17 cellular contexts compared by ENCODE assay signal in genomic region chr1:154861607-154862094, GRCh38. TPM values are rescaled to one million over a fixed set of nuclear protein-coding genes. Genes with fewer than 3 reads are reported as not detected.
DNase-seq lines count a peak whose midpoint lies in the region; ATAC-seq and TF ChIP-seq lines count a peak whose summit lies in the region.
"Had no signal": no experiment of that assay in that cellular context is flagged by ENCODE, and none has a peak within 500 bp of the region (broad histone marks: within the 10 kb centered on the region; RNA-seq: fewer than 3 reads in every experiment).

No MANE protein-coding gene starts in this region.

- H3K4me3 Mint-ChIP-seq in activated CD4-positive, alpha-beta T cell treated with anti-CD3 and anti-CD28 coated beads, Interleukin-2, amount 10 ng/mL, durations not matched to agents 7 days and 5 days: no peak overlapping the region
- H3K4me3 Mint-ChIP-seq in activated T-helper 17 cell treated with anti-CD3 and anti-CD28 coated beads, Interleukin-2, amount 50 U/mL, for 72 hours: peak overlapping the region; percentile 43
- peak overlapping the region; percentile 48 for H3K4me3 Mint-ChIP-seq in memory B cell
- H3K4me3 Mint-ChIP-seq in naive thymus-derived CD8-positive, alpha-beta T cell: no peak overlapping the region
- H3K4me3 Mint-ChIP-seq: dendritic cell treated with granulocyte-macrophage colony-stimulating factor and Interleukin-4, amounts not matched to agents 40 ng/mL and 50 ng/mL, for 4 days; T-helper 17 cell had no signal

- peaks cover 11% of the 10 kb centered on the region for H3K4me1 Mint-ChIP-seq in activated CD4-positive, alpha-beta T cell treated with anti-CD3 and anti-CD28 coated beads, Interleukin-2, amount 10 ng/mL, durations not matched to agents 7 days and 5 days
- peaks cover 43% of the 10 kb centered on the region for H3K4me1 Mint-ChIP-seq in activated T-helper 17 cell treated with anti-CD3 and anti-CD28 coated beads, Interleukin-2, amount 50 U/mL, for 72 hours
- H3K4me1 Mint-ChIP-seq in memory B cell: peaks cover 61% of the 10 kb centered on the region
- peaks cover 0 to 30% (median under 1%) of the 10 kb centered on the region in 4 donors for H3K4me1 Mint-ChIP-seq in naive thymus-derived CD8-positive, alpha-beta T cell

- H3K4me3 ChIP-seq in left ventricle myocardium inferior: no peak overlapping the region
- H3K4me3 ChIP-seq: A549, right atrium auricular region had no signal

- peaks cover 9% of the 10 kb centered on the region for H3K27me3 Mint-ChIP-seq in activated CD4-positive, alpha-beta T cell treated with anti-CD3 and anti-CD28 coated beads, Interleukin-2, amount 10 ng/mL, durations not matched to agents 7 days and 5 days
- peaks cover 31% of the 10 kb centered on the region for H3K27me3 Mint-ChIP-seq in activated T-helper 17 cell treated with anti-CD3 and anti-CD28 coated beads, Interleukin-2, amount 50 U/mL, for 72 hours
- peaks cover 6% of the 10 kb centered on the region for H3K27me3 Mint-ChIP-seq in memory B cell
- H3K27me3 Mint-ChIP-seq in naive thymus-derived CD8-positive, alpha-beta T cell: peaks cover 0 to 17% (median 6%) of the 10 kb centered on the region in 5 donors

- peaks cover 59% of the 10 kb centered on the region for H3K4me1 ChIP-seq in left ventricle myocardium inferior
- H3K4me1 ChIP-seq: A549 had no signal

- TF ChIP-seq CTCF in left ventricle myocardium inferior (IDR thresholded peaks at IDR 0.05; ENCODE audit: borderline replicate concordance): no peak

- intact Hi-C loops in left ventricle myocardium inferior (cut with micrococcal nuclease): no loop called here

- no peaks in the 10 kb centered on the region for H3K36me3 Mint-ChIP-seq in activated CD4-positive, alpha-beta T cell treated with anti-CD3 and anti-CD28 coated beads, Interleukin-2, amount 10 ng/mL, durations not matched to agents 7 days and 5 days (ENCODE audit: low read depth)
- no peaks in the 10 kb centered on the region for H3K36me3 Mint-ChIP-seq in activated T-helper 17 cell treated with anti-CD3 and anti-CD28 coated beads, Interleukin-2, amount 50 U/mL, for 72 hours (ENCODE audit: low read depth)
- no peaks in the 10 kb centered on the region for H3K36me3 Mint-ChIP-seq in memory B cell
- no peaks in the 10 kb centered on the region for H3K36me3 Mint-ChIP-seq in naive thymus-derived CD8-positive, alpha-beta T cell

- H3K27me3 ChIP-seq in left ventricle myocardium inferior (ENCODE audit: low read depth): no peaks in the 10 kb centered on the region
- H3K27me3 ChIP-seq: right atrium auricular region had no signal

- H3K27ac Mint-ChIP-seq in activated CD4-positive, alpha-beta T cell treated with anti-CD3 and anti-CD28 coated beads, Interleukin-2, amount 10 ng/mL, durations not matched to agents 7 days and 5 days: peak overlapping the region; percentile 31
- peak overlapping the region; percentile 50 for H3K27ac Mint-ChIP-seq in activated T-helper 17 cell treated with anti-CD3 and anti-CD28 coated beads, Interleukin-2, amount 50 U/mL, for 72 hours
- no peak overlapping the region for H3K27ac Mint-ChIP-seq in memory B cell
- peak overlapping the region in 1 of 10 donors; percentile 53 for H3K27ac Mint-ChIP-seq in naive thymus-derived CD8-positive, alpha-beta T cell
- H3K27ac Mint-ChIP-seq: dendritic cell treated with granulocyte-macrophage colony-stimulating factor and Interleukin-4, amounts not matched to agents 40 ng/mL and 50 ng/mL, for 4 days; T-helper 17 cell had no signal

- H3K9me3 ChIP-seq in left ventricle myocardium inferior (replicated peaks): no peaks in the 10 kb centered on the region
- H3K9me3 ChIP-seq: A549, right atrium auricular region had no signal

- no peak for ATAC-seq in activated T-helper 17 cell treated with anti-CD3 and anti-CD28 coated beads, Interleukin-2, amount 50 U/mL, for 72 hours (replicated peaks)
- ATAC-seq in memory B cell (ENCODE audit: low read depth): no peak
- no peak for ATAC-seq in naive thymus-derived CD8-positive, alpha-beta T cell
- ATAC-seq: A549, left colon, T-helper 17 cell had no signal

- DNase-seq in activated CD4-positive, alpha-beta T cell treated with anti-CD3 and anti-CD28 coated beads, Interleukin-2, amount 10 ng/mL, durations not matched to agents 7 days and 5 days: no peak
- no peak for DNase-seq in activated CD4-positive, alpha-beta T cell treated with anti-CD3 and anti-CD28 coated beads, Interleukin-2, amount 50 U/mL, for 4 hours
- no peak for DNase-seq in memory B cell (ENCODE audit: low spot score in 2 of 2)
- DNase-seq in naive thymus-derived CD8-positive, alpha-beta T cell: no peak
- no peak for DNase-seq in NCI-H226
- DNase-seq in putamen (ENCODE audit: low spot score): no peak
- DNase-seq in left ventricle myocardium inferior: no peak
- DNase-seq: erythroblast; GDM1; left colon; NCI-H1694 treated with DMSO at 0.1 percent for 48 hours; stimulated activated CD4-positive, alpha-beta T cell treated with anti-CD3 and anti-CD28 coated beads, Interleukin-4, amount 100 ng/mL, for 4 hours; T-helper 17 cell had no signal

- CTCF ChIA-PET in activated CD4-positive, alpha-beta T cell treated with anti-CD3 and anti-CD28 coated beads, Interleukin-2, amount 10 ng/mL, durations not matched to agents 7 days and 5 days (lab: Charles Lee): interaction anchor here (1.0 to 3.4 kb wide), 4 partner anchors 12 to 22 kb away, joined by 3 to 14 read pairs (median 4); no protein-coding TSS in a partner anchor

- H3K36me3 ChIP-seq in left ventricle myocardium inferior: no peaks in the 10 kb centered on the region
- H3K36me3 ChIP-seq: right atrium auricular region had no signal

- no peak overlapping the region for H3K27ac ChIP-seq in left ventricle myocardium inferior (replicated peaks)
- H3K27ac ChIP-seq: right atrium auricular region had no signal

- POLR2A ChIA-PET in activated CD4-positive, alpha-beta T cell treated with anti-CD3 and anti-CD28 coated beads, Interleukin-2, amount 10 ng/mL, durations not matched to agents 7 days and 5 days (lab: Charles Lee): no interaction called here
- POLR2A ChIA-PET in naive thymus-derived CD8-positive, alpha-beta T cell (lab: Charles Lee): no interaction called here

- H3K9me3 Mint-ChIP-seq in activated CD4-positive, alpha-beta T cell treated with anti-CD3 and anti-CD28 coated beads, Interleukin-2, amount 10 ng/mL, durations not matched to agents 7 days and 5 days: no peaks in the 10 kb centered on the region
- no peaks in the 10 kb centered on the region for H3K9me3 Mint-ChIP-seq in activated T-helper 17 cell treated with anti-CD3 and anti-CD28 coated beads, Interleukin-2, amount 50 U/mL, for 72 hours
- no peaks in the 10 kb centered on the region for H3K9me3 Mint-ChIP-seq in memory B cell
- H3K9me3 Mint-ChIP-seq in naive thymus-derived CD8-positive, alpha-beta T cell: no peaks in the 10 kb centered on the region
- H3K9me3 Mint-ChIP-seq: dendritic cell treated with granulocyte-macrophage colony-stimulating factor and Interleukin-4, amounts not matched to agents 40 ng/mL and 50 ng/mL, for 4 days had no signal

RNA-seq across cellular contexts. Expression of gene KCNN3, which starts 8.4 kb away (rescaled TPM):
- total RNA-seq in activated CD4-positive, alpha-beta T cell treated with anti-CD3 and anti-CD28 coated beads, Interleukin-2, amount 10 ng/mL, durations not matched to agents 7 days and 5 days: under 1 TPM in 1 of 2 experiments, not detected in 1; 0.17 TPM
- total RNA-seq in activated T-helper 17 cell treated with anti-CD3 and anti-CD28 coated beads, Interleukin-2, amount 50 U/mL, for 72 hours: under 1 TPM; 0.11 to 0.37 TPM
- under 1 TPM in 1 of 2 experiments, not detected in 1; 0.08 TPM for total RNA-seq in naive thymus-derived CD8-positive, alpha-beta T cell
- polyA plus RNA-seq in naive thymus-derived CD8-positive, alpha-beta T cell: not detected
- total RNA-seq in left ventricle myocardium inferior: 4.8 TPM

Comparison
In these comparisons a context has a peak if more than half of its experiments do, and no peak if none do; other contexts are left out.
1. H3K4me3 Mint-ChIP-seq: peak in activated T-helper 17 cell treated with anti-CD3 and anti-CD28 coated beads, Interleukin-2, amount 50 U/mL, for 72 hours (single experiment) and memory B cell (single experiment); none in activated CD4-positive, alpha-beta T cell treated with anti-CD3 and anti-CD28 coated beads, Interleukin-2, amount 10 ng/mL, durations not matched to agents 7 days and 5 days (single experiment) and naive thymus-derived CD8-positive, alpha-beta T cell (0 of 10).